ENCODE assay signal across 1 cellular context in the genomic region with DNA sequence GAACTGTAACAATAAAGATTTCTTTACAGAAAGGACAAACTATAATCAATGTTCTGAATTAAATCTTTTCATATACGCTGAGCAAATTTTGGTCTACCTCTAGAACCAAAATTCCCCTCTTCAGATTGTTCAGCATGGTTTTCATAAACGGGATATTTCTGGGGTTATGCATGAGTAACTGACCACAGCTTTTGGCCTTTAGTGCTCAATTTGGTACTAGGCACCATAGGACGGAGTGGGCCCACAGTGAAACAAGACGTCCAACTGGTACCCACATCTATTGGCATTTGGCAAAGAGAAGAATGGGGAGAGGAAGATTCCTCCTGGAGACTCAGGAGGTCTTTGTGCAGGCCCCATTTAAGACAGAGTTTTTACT.
TF ChIP-seq lines count a peak whose summit lies in the region.

No MANE protein-coding gene starts in this region.

TF ChIP-seq in IMR-90, 13 proteins besides CTCF, POLR2A, EP300 and RAD21:
- no peak for TF ChIP-seq SMC3 (IDR thresholded peaks at IDR 0.05; ENCODE audit: low read depth, low read length)
- no peak for TF ChIP-seq RFX5 (IDR thresholded peaks at IDR 0.05; ENCODE audit: low read depth, low read length)
- no peak for TF ChIP-seq MAFK (IDR thresholded peaks at IDR 0.05; ENCODE audit: low read depth, low read length)
TF ChIP-seq in IMR-90: peak in this region for 0.
